Comparison of ENCODE assay signal across 17 cellular contexts in the genomic region with DNA sequence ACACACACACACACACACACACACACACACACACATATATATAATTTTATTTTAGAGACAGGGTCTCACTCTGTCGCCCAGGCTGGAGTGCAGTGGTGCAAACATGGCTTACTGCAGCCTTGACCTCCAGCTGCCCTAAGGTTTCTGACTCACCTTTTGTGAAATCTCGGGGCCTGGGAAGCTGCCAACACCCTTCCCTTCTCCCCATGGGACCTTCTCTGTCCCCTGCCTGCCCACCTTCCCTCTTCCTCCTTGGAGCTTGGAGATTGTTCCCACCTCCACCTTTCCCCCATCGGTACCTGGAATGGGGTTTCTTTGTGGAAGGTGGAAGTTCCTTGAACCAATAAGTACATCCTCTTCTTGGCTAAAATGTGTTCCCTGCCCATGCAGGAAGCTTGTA. TPM values are rescaled to one million over a fixed set of nuclear protein-coding genes. Genes with fewer than 3 reads are reported as not detected.
DNase-seq lines count a peak whose midpoint lies in the region; ATAC-seq and TF ChIP-seq lines count a peak whose summit lies in the region.
"Had no signal": no experiment of that assay in that cellular context is flagged by ENCODE, and none has a peak within 500 bp of the region (broad histone marks: within the 10 kb centered on the region; RNA-seq: fewer than 3 reads in every experiment).

No MANE protein-coding gene starts in this region.

- no peaks in the 10 kb centered on the region for H3K9me3 ChIP-seq in IMR-90 (ENCODE audit: control insufficient read depth, insufficient read depth, low read length)
- H3K9me3 ChIP-seq: left lung, sigmoid colon, suprapubic skin had no signal

- dilution Hi-C loops in IMR-90 (cut with HindIII; ENCODE audit: low sequenced_read_pairs, unreplicated experiment) = no loop called here

- H3K27me3 ChIP-seq in IMR-90 (ENCODE audit: control insufficient read depth, insufficient read depth, low read length) = no peaks in the 10 kb centered on the region
- H3K27me3 ChIP-seq: left lung, sigmoid colon, suprapubic skin had no signal

- no peak overlapping the region for H4K91ac ChIP-seq in IMR-90 (ENCODE audit: insufficient read depth, low read depth, low read length)

- ATAC-seq in IMR-90 (ENCODE audit: low read depth) = no peak
- no peak for ATAC-seq in stimulated activated memory B cell treated with anti-CD40 and anti-IgM and Interleukin-4, amounts not matched to agents 10 μg/mL and 1 μg/mL and 100 μg/mL, for 72 hours
- ATAC-seq: natural killer cell had no signal

- H2AK9ac ChIP-seq in IMR-90 (replicated peaks; ENCODE audit: low read depth, low read length, poor library complexity) = no peak overlapping the region

- TF ChIP-seq RAD21 in IMR-90 (IDR thresholded peaks at IDR 0.05; ENCODE audit: low read length) = no peak

- POLR2A ChIA-PET in IMR-90 (lab: Charles Lee; ENCODE audit: unreplicated experiment) = no interaction called here

- H3K9ac ChIP-seq in IMR-90 (ENCODE audit: low read depth, low read length) = no peak overlapping the region

- no peak overlapping the region for H3K18ac ChIP-seq in IMR-90 (ENCODE audit: low read depth, low read length)

- 0 out of 2 replicates have a peak, but pooled peaks cover 2% of the 10 kb centered on the region for H3K9me1 ChIP-seq in IMR-90 (ENCODE audit: insufficient read depth, low read length)

- H3K56ac ChIP-seq in IMR-90 (ENCODE audit: extremely low read depth, insufficient read depth, low read length) = no peak overlapping the region

- no peak overlapping the region for H2BK15ac ChIP-seq in IMR-90 (ENCODE audit: low read depth, low read length)

- H2BK5ac ChIP-seq in IMR-90 (ENCODE audit: low read depth, low read length, poor library complexity, severe bottlenecking) = no peak overlapping the region

- no peak overlapping the region for H3K27ac Mint-ChIP-seq in stimulated activated memory B cell treated with anti-CD40 and anti-IgM and Interleukin-4, amounts not matched to agents 10 μg/mL and 1 μg/mL and 100 μg/mL, for 72 hours
- H3K27ac Mint-ChIP-seq: natural killer cell had no signal

- no peak overlapping the region for H3K14ac ChIP-seq in IMR-90 (replicated peaks; ENCODE audit: low read depth, low read length)

- H4K5ac ChIP-seq in IMR-90 (ENCODE audit: low read depth, low read length) = no peak overlapping the region

- peaks cover 3% of the 10 kb centered on the region; the same call in 1 of the 2 replicates for H3K4me1 ChIP-seq in IMR-90 (ENCODE audit: control insufficient read depth, insufficient read depth, low read length)
- H3K4me1 ChIP-seq: sigmoid colon, suprapubic skin had no signal

- H4K8ac ChIP-seq in IMR-90 (ENCODE audit: low read depth in 2 of 2, low read length in 2 of 2) = no peak overlapping the region

- in situ Hi-C loops in Caki2 (cut with HindIII; ENCODE audit: low pct_unique_long_range_greater_than_20kb, low sequenced_read_pairs) = no loop called here
- in situ Hi-C loops in IMR-90 (cut with MboI; ENCODE audit: low sequenced_read_pairs) = no loop called here

- H2BK20ac ChIP-seq in IMR-90 (ENCODE audit: low read depth, low read length) = no peak overlapping the region

- CTCF ChIA-PET in IMR-90 (lab: Yijun Ruan, JAX) = no interaction called here

- TF ChIP-seq CTCF in IMR-90 (conservative IDR thresholded peaks at IDR 0.05; ENCODE audit: low read depth, low read length) = no peak

- H4K20me1 ChIP-seq in IMR-90 (ENCODE audit: insufficient read depth, low read length) = no peaks in the 10 kb centered on the region

- no peaks in the 10 kb centered on the region for H3K9me3 Mint-ChIP-seq in stimulated activated memory B cell treated with anti-CD40 and anti-IgM and Interleukin-4, amounts not matched to agents 10 μg/mL and 1 μg/mL and 100 μg/mL, for 72 hours
- H3K9me3 Mint-ChIP-seq: CD4-positive, CD25-positive, alpha-beta regulatory T cell; natural killer cell had no signal

- no CpG with 5 or more reads among the region's 3 CpGs for WGBS in IMR-90 (ENCODE audit: extremely low coverage in 2 of 2, insufficient read length in 1 of 2), 2 experiments

- H3K4me2 ChIP-seq in IMR-90 (ENCODE audit: low read depth, low read length) = no peak overlapping the region

- no peak for TF ChIP-seq POLR2A in IMR-90 (IDR thresholded peaks at IDR 0.05; ENCODE audit: low read depth, low read length)

- H3K27ac ChIP-seq in IMR-90 (ENCODE audit: insufficient read depth, low read length) = no peak overlapping the region
- H3K27ac ChIP-seq: sigmoid colon, SK-N-MC, suprapubic skin had no signal

- intact Hi-C loops in IMR-90 (cut with micrococcal nuclease) = no loop called here

- no peaks in the 10 kb centered on the region for H3K36me3 Mint-ChIP-seq in stimulated activated memory B cell treated with anti-CD40 and anti-IgM and Interleukin-4, amounts not matched to agents 10 μg/mL and 1 μg/mL and 100 μg/mL, for 72 hours
- H3K36me3 Mint-ChIP-seq: natural killer cell had no signal

- H3K79me1 ChIP-seq in IMR-90 (ENCODE audit: low read depth in 1 of 2, low read length in 2 of 2) = no peaks in the 10 kb centered on the region

- H3K4me3 ChIP-seq in IMR-90 (ENCODE audit: insufficient read depth, low read depth, low read length) = no peak overlapping the region
- H3K4me3 ChIP-seq: left lung, sigmoid colon, SK-N-MC, suprapubic skin had no signal

- no peak overlapping the region for H3K23ac ChIP-seq in IMR-90 (ENCODE audit: low read depth, low read length)

- no TSS peak for BruUV-seq in IMR-90 (replicated peaks; lab: Mats Ljungman, UMichigan)

- no peaks in the 10 kb centered on the region for H3K27me3 Mint-ChIP-seq in stimulated activated memory B cell treated with anti-CD40 and anti-IgM and Interleukin-4, amounts not matched to agents 10 μg/mL and 1 μg/mL and 100 μg/mL, for 72 hours
- H3K27me3 Mint-ChIP-seq: CD4-positive, CD25-positive, alpha-beta regulatory T cell had no signal

- peak overlapping the region; percentile 16 for H2AFZ ChIP-seq in IMR-90 (replicated peaks; ENCODE audit: low read length, poor library complexity)

- H3K4me3 Mint-ChIP-seq in stimulated activated memory B cell treated with anti-CD40 and anti-IgM and Interleukin-4, amounts not matched to agents 10 μg/mL and 1 μg/mL and 100 μg/mL, for 72 hours = no peak overlapping the region
- H3K4me3 Mint-ChIP-seq: CD4-positive, CD25-positive, alpha-beta regulatory T cell; natural killer cell had no signal

- DNase-seq in Caki2 (ENCODE audit: low read depth) = peak; percentile 50
- DNase-seq in IMR-90 = peak; percentile 47
- DNase-seq in amniotic epithelial cell (ENCODE audit: low read depth) = peak; percentile 47
- DNase-seq in kidney tubule cell (ENCODE audit: low spot score) = peak; percentile 55
- no peak for DNase-seq in SHP77 (lab: John Stamatoyannopoulos, UW)
- no peak for DNase-seq in activated effector memory CD4-positive, alpha-beta T cell treated with Interleukin-2 at 50 U/mL for 16 hours
- DNase-seq in NCI-H82 treated with DMSO at 0.1 percent for 48 hours (lab: John Stamatoyannopoulos, UW; ENCODE audit: unreplicated experiment) = no peak
- DNase-seq: CD4-positive, CD25-positive, alpha-beta regulatory T cell; effector memory CD4-positive, alpha-beta T cell; head of caudate nucleus; left lung; natural killer cell; NCI-H2029; sigmoid colon had no signal

- no peaks in the 10 kb centered on the region for H3K36me3 ChIP-seq in IMR-90 (ENCODE audit: control insufficient read depth, insufficient read depth, low read length)
- H3K36me3 ChIP-seq: left lung, sigmoid colon, suprapubic skin had no signal

- peaks cover 5% of the 10 kb centered on the region for H3K4me1 Mint-ChIP-seq in stimulated activated memory B cell treated with anti-CD40 and anti-IgM and Interleukin-4, amounts not matched to agents 10 μg/mL and 1 μg/mL and 100 μg/mL, for 72 hours
- H3K4me1 Mint-ChIP-seq: natural killer cell had no signal

- H2AK5ac ChIP-seq in IMR-90 (ENCODE audit: low read depth, low read length) = peak overlapping the region; percentile 67; the same call in 1 of the 2 replicates

- H2BK120ac ChIP-seq in IMR-90 (ENCODE audit: low read depth, low read length) = no peak overlapping the region

- H3K4ac ChIP-seq in IMR-90 (ENCODE audit: low read depth, low read length) = no peak overlapping the region

TF ChIP-seq in IMR-90, 13 proteins besides CTCF, POLR2A, EP300 and RAD21:
- no peak for TF ChIP-seq RCOR1 (IDR thresholded peaks at IDR 0.05; ENCODE audit: insufficient replicate concordance, low read length)

RNA-seq across cellular contexts. Expression of a gene that starts 6.3 kb away (rescaled TPM):
- total RNA-seq in Caki2 (2014; rRNA removed; shearing (Covaris generic); ENCODE audit: low replicate concordance) = not detected in 2 replicates
- not detected in 2 replicates for total RNA-seq in IMR-90 (2012; rRNA removed)
- polyA plus RNA-seq in IMR-90 (2012; rRNA removed) = not detected in 2 replicates
- polyA plus RNA-seq in IMR-90 (2012; cell fraction: cytosol; rRNA removed) = not detected in 2 replicates
- 0.04 and 0.09 TPM in 2 replicates for polyA plus RNA-seq in IMR-90 (2012; cell fraction: nucleus; rRNA removed; ENCODE audit: low replicate concordance)

RNA-seq across cellular contexts. Expression of a gene that starts 12.9 kb away (rescaled TPM):
- 64.8 and 65.6 TPM in 2 replicates for total RNA-seq in Caki2 (2014; rRNA removed; shearing (Covaris generic); ENCODE audit: low replicate concordance)
- 57.4 and 70.3 TPM in 2 replicates for total RNA-seq in IMR-90 (2012; rRNA removed)
- polyA plus RNA-seq in IMR-90 (2012; rRNA removed) = 47.4 and 49.2 TPM in 2 replicates
- polyA plus RNA-seq in IMR-90 (2012; cell fraction: cytosol; rRNA removed) = 32.5 and 35.1 TPM in 2 replicates
- 42.0 and 73.3 TPM in 2 replicates for polyA plus RNA-seq in IMR-90 (2012; cell fraction: nucleus; rRNA removed; ENCODE audit: low replicate concordance)

RNA-seq across cellular contexts. Expression of a gene that starts 28.9 kb away (rescaled TPM):
- total RNA-seq in Caki2 (2014; rRNA removed; shearing (Covaris generic); ENCODE audit: low replicate concordance) = 320 and 387 TPM in 2 replicates
- total RNA-seq in IMR-90 (2012; rRNA removed) = 246 and 289 TPM in 2 replicates
- polyA plus RNA-seq in IMR-90 (2012; rRNA removed) = 147 and 170 TPM in 2 replicates
- polyA plus RNA-seq in IMR-90 (2012; cell fraction: cytosol; rRNA removed) = 125 and 358 TPM in 2 replicates
- 67.4 and 161 TPM in 2 replicates for polyA plus RNA-seq in IMR-90 (2012; cell fraction: nucleus; rRNA removed; ENCODE audit: low replicate concordance)

Comparison
In these comparisons a context has a peak if more than half of its experiments do, and no peak if none do; other contexts are left out.
1. DNase-seq: peak in Caki2 (single experiment), IMR-90 (single experiment), amniotic epithelial cell (single experiment) and kidney tubule cell (single experiment); none in SHP77 (0 of 2), activated effector memory CD4-positive, alpha-beta T cell treated with Interleukin-2 at 50 U/mL for 16 hours (single experiment) and NCI-H82 treated with DMSO at 0.1 percent for 48 hours (single experiment).